26 cellular contexts compared by ENCODE assay signal in genomic region chr12:109232731-109233130, GRCh38.
DNase-seq lines count a peak whose midpoint lies in the region; ATAC-seq lines count a peak whose summit lies in the region.
"Had no signal": no experiment of that assay in that cellular context is flagged by ENCODE, and none has a peak within 500 bp of the region (broad histone marks: within the 10 kb centered on the region; RNA-seq: fewer than 3 reads in every experiment).

No MANE protein-coding gene starts in this region.

- no peak overlapping the region for H2BK5ac ChIP-seq in neuronal stem cell (ENCODE audit: low read length)

- H3K4me1 ChIP-seq in neuronal stem cell (ENCODE audit: control insufficient read depth in 2 of 2, insufficient read depth in 1 of 2, low read depth in 1 of 2, low read length in 2 of 2) = no peaks in the 10 kb centered on the region
- H3K4me1 ChIP-seq: A549, Caco-2, SJCRH30 had no signal

- H3K27ac ChIP-seq in caudate nucleus (ENCODE audit: low read depth, low read length) = peak overlapping the region; percentile 97
- H3K27ac ChIP-seq in neuronal stem cell (replicated peaks; ENCODE audit: low read length) = no peak overlapping the region
- peak overlapping the region; percentile 90 for H3K27ac ChIP-seq in substantia nigra (ENCODE audit: low read depth, low read length, poor library complexity, severe bottlenecking)
- H3K27ac ChIP-seq: A549, PC-9, SJCRH30 had no signal

- peaks cover 2 to 7% of the 10 kb centered on the region in 2 donors for H3K36me3 ChIP-seq in neuronal stem cell (replicated peaks in 1 of 2; ENCODE audit: control insufficient read depth in 2 of 2, insufficient read depth in 2 of 2, low read length in 2 of 2)
- H3K36me3 ChIP-seq: SJCRH30 had no signal

- ATAC-seq in GM18907 (IDR thresholded peaks at IDR 0.05; ENCODE audit: unreplicated experiment) (no peak), GM18868 (IDR thresholded peaks at IDR 0.05; ENCODE audit: unreplicated experiment) (no peak)
- ATAC-seq: A549, Right ventricle myocardium inferior, SK-N-SH treated with all-trans-retinoic acid at 6 μM for 48 hours had no signal

- no peak overlapping the region for H2BK15ac ChIP-seq in neuronal stem cell (ENCODE audit: low read length)

- WGBS in neuronal stem cell (ENCODE audit: extremely low coverage in 2 of 2, insufficient read length in 2 of 2, insufficient replicate concordance in 1 of 2), 2 donors = no CpG with 5 or more reads among the region's 7 CpGs

- peak overlapping the region; percentile 75 for H3K18ac ChIP-seq in neuronal stem cell (ENCODE audit: low read length)

- no peak overlapping the region for H2BK120ac ChIP-seq in neuronal stem cell (ENCODE audit: low read depth, low read length)

- H4K91ac ChIP-seq in neuronal stem cell (ENCODE audit: low read depth, low read length, poor library complexity) = no peak overlapping the region

- no peak overlapping the region for H3K9ac ChIP-seq in neuronal stem cell (ENCODE audit: low read depth, low read length, poor library complexity)

- H3K4ac ChIP-seq in neuronal stem cell (ENCODE audit: low read length) = no peak overlapping the region

- peaks cover 1% of the 10 kb centered on the region for H3K79me1 ChIP-seq in neuronal stem cell (ENCODE audit: low read depth, low read length)

- H3K23ac ChIP-seq in neuronal stem cell (ENCODE audit: low read depth, low read length, poor library complexity) = no peak overlapping the region

- H3K14ac ChIP-seq in neuronal stem cell (ENCODE audit: low read length) = peak overlapping the region; percentile 6

- H3K27me3 ChIP-seq in neuronal stem cell (ENCODE audit: control insufficient read depth in 3 of 3, insufficient read depth in 3 of 3, low read depth in 1 of 3, low read length in 3 of 3) = no peaks in the 10 kb centered on the region
- H3K27me3 ChIP-seq: SJCRH30 had no signal

- no peak overlapping the region for H2AFZ ChIP-seq in neuronal stem cell (ENCODE audit: low read length)
- H2AFZ ChIP-seq: PC-9 had no signal

- H3K4me3 ChIP-seq in neuronal stem cell (ENCODE audit: low read length in 2 of 2) = no peak overlapping the region
- H3K4me3 ChIP-seq: A549, PC-9, SJCRH30 had no signal

- H2BK12ac ChIP-seq in neuronal stem cell (ENCODE audit: low read length) = no peak overlapping the region

- DNase-seq in caudate nucleus (lab: John Stamatoyannopoulos, UW) (peak in 42 of 61 donors; percentile 4 to 74 (median 30)), hippocampal formation (lab: John Stamatoyannopoulos, UW) (peak; percentile 18 to 79), neuronal stem cell (ENCODE audit: low spot score) (no peak), substantia nigra (lab: John Stamatoyannopoulos, UW) (peak in 18 of 49 donors; percentile 3 to 42 (median 16)), cerebellar cortex (ENCODE audit: low spot score) (no peak), HuH-7.5 (ENCODE audit: low spot score) (no peak)
- DNase-seq: AML-193; Caco-2; CD4-positive, alpha-beta memory T cell; DMS 273 treated with DMSO at 0.1 percent for 48 hours; DMS79; EL; GDM1; KBM-7; MV-4-11; NCI-H1105; NCI-H146; NCI-H2029; NCI-H526 treated with DMSO at 0.1 percent for 48 hours; PC-9; SJCRH30 had no signal

- no peaks in the 10 kb centered on the region for H3K9me3 ChIP-seq in neuronal stem cell (replicated peaks in 1 of 2; ENCODE audit: control insufficient read depth in 2 of 2, insufficient read depth in 1 of 2, low read depth in 1 of 2, low read length in 2 of 2)
- H3K9me3 ChIP-seq: A549, Caco-2, SJCRH30 had no signal

- H3K4me2 ChIP-seq in neuronal stem cell (ENCODE audit: insufficient read depth, low read length, poor library complexity, severe bottlenecking) = no peak overlapping the region
- H3K4me2 ChIP-seq: A549, PC-9 had no signal

- peak overlapping the region; percentile 61 for H2AK5ac ChIP-seq in neuronal stem cell (ENCODE audit: low read depth, low read length)

- H4K8ac ChIP-seq in neuronal stem cell (ENCODE audit: low read depth, low read length) = no peak overlapping the region

Comparison
In these comparisons a context has a peak if more than half of its experiments do, and no peak if none do; other contexts are left out.
1. DNase-seq: peak in caudate nucleus (42 of 61) and hippocampal formation (2 of 2); none in neuronal stem cell (single experiment), cerebellar cortex (single experiment) and HuH-7.5 (single experiment).